ENCODE assay signal across 17 cellular contexts in the genomic region with DNA sequence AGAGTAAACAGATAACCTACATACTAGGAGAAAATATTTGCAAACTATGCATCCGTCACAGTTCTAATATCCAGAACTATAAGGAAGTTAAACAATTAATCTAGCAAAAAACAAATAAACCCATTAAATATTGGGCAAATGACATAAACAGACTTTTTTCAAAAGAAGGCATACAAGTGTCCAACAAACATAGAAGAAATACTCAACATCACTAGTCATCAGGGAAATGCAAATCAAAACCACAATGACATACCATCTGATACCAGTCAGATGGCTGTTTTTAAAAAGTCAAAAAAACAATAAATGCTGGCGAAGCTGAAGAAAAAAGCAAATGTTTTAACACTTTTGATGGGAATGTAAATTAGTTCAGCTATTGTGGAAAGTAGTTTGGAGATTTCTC.
DNase-seq lines count a peak whose midpoint lies in the region; ATAC-seq and TF ChIP-seq lines count a peak whose summit lies in the region.
"Had no signal": no experiment of that assay in that cellular context is flagged by ENCODE, and none has a peak within 500 bp of the region (broad histone marks: within the 10 kb centered on the region; RNA-seq: fewer than 3 reads in every experiment).

No MANE protein-coding gene starts in this region.

- DNase-seq in A172 (ENCODE audit: low spot score) = peak; percentile 47
- peak; percentile 79 for DNase-seq in LHCN-M2 (ENCODE audit: low read depth)
- DNase-seq in astrocyte of the hippocampus (ENCODE audit: low read depth, low spot score) = peak; percentile 77
- peak; percentile 46 to 75 for DNase-seq in foreskin keratinocyte
- no peak for DNase-seq in SKM-1 (lab: John Stamatoyannopoulos, UW; ENCODE audit: unreplicated experiment)
- DNase-seq in medulla oblongata (ENCODE audit: extremely low spot score) = no peak
- no peak for DNase-seq in erythroblast (lab: John Stamatoyannopoulos, UW)
- no peak for DNase-seq in NCI-H146 treated with DMSO at 0.1 percent for 48 hours (lab: John Stamatoyannopoulos, UW; ENCODE audit: unreplicated experiment)
- DNase-seq: activated CD4-positive, CD25-positive, alpha-beta regulatory T cell treated with anti-CD3 and anti-CD28 coated beads, Interleukin-2, amount 50 U/mL, for 72 hours; activated gamma-delta T cell treated with Interleukin-2 at 50 U/mL for 16 hours; CD4-positive, alpha-beta T cell; lower lobe of right lung; NCI-H1417 treated with DMSO at 0.1 percent for 48 hours; NCI-H446 treated with DMSO at 0.1 percent for 48 hours; psoas muscle; SHP77 treated with DMSO at 0.1 percent for 48 hours had no signal

- no peaks in the 10 kb centered on the region for H3K4me1 ChIP-seq in foreskin keratinocyte
- H3K4me1 ChIP-seq: lower lobe of right lung, psoas muscle had no signal

- no peak for TF ChIP-seq CTCF in foreskin keratinocyte (conservative IDR thresholded peaks at IDR 0.05)

- TF ChIP-seq POLR2A in erythroblast (IDR thresholded peaks at IDR 0.05; ENCODE audit: low read length) = no peak

- no peak overlapping the region for H3K27ac ChIP-seq in foreskin keratinocyte
- H3K27ac ChIP-seq: lower lobe of right lung, psoas muscle had no signal

- H3K27me3 ChIP-seq in foreskin keratinocyte = no peaks in the 10 kb centered on the region

- peak; percentile 92 for ATAC-seq in foreskin keratinocyte
- ATAC-seq: lower lobe of right lung; natural killer cell treated with Interleukin-12 subunit alpha and Interleukin-12 subunit beta and Interleukin-15 and Interleukin-18, amount 100 ng/mL, for 72 hours; psoas muscle had no signal

Comparison
In these comparisons a context has a peak if more than half of its experiments do, and no peak if none do; other contexts are left out.
1. DNase-seq: peak in A172 (single experiment), LHCN-M2 (single experiment), astrocyte of the hippocampus (single experiment) and foreskin keratinocyte (2 of 2); none in SKM-1 (single experiment), medulla oblongata (single experiment), erythroblast (0 of 2) and NCI-H146 treated with DMSO at 0.1 percent for 48 hours (single experiment).